ENCODE assay signal across 24 cellular contexts in genomic region chr1:38126970-38127369, GRCh38.
"Had no signal": no experiment of that assay in that cellular context is flagged by ENCODE, and none has a peak within 500 bp of the region (broad histone marks: within the 10 kb centered on the region; RNA-seq: fewer than 3 reads in every experiment).

No MANE protein-coding gene starts in this region.

- H3K4me3 ChIP-seq: dorsolateral prefrontal cortex, gastrocnemius medialis, lung, mucosa of descending colon, pancreas, right lobe of liver, smooth muscle cell, stomach, testis, tibial artery, upper lobe of left lung, uterus had no signal

- H3K9me3 ChIP-seq: gastrocnemius medialis, mucosa of descending colon, neutrophil, pancreas, right lobe of liver, stomach, testis, tibial artery, upper lobe of left lung, uterus had no signal

- H3K27ac ChIP-seq: dorsolateral prefrontal cortex, gastrocnemius medialis, neutrophil, pancreas, right lobe of liver, testis, tibial artery, upper lobe of left lung, uterus had no signal

- H3K36me3 ChIP-seq: gastrocnemius medialis, neutrophil, pancreas, right lobe of liver, stomach, tibial artery, upper lobe of left lung, uterus had no signal

- FAIRE-seq: colon, kidney, pancreas had no signal

- DNase-seq: dorsolateral prefrontal cortex; effector CD4-positive, alpha-beta T cell; gastrocnemius medialis; kidney; mesenchymal stem cell; mucosa of descending colon; naive B cell; pancreas; right lobe of liver; stimulated activated CD4-positive, alpha-beta T cell treated with anti-CD3 and anti-CD28 coated beads, Interleukin-2, amount 100 ng/mL, for 24 hours; stimulated activated CD4-positive, alpha-beta T cell treated with anti-CD3 and anti-CD28 coated beads, Interleukin-4, amount 100 ng/mL, for 24 hours; stimulated activated naive CD4-positive, alpha-beta T cell treated with Interleukin-2 at 50 U/mL for 16 hours; stomach; testis; tibial artery; upper lobe of left lung; uterus had no signal

- H3K4me2 ChIP-seq: smooth muscle cell had no signal

- ATAC-seq: gastrocnemius medialis; left lobe of liver; natural killer cell treated with Interleukin-12 subunit alpha and Interleukin-12 subunit beta and Interleukin-15 and Interleukin-18, amount 100 ng/mL, for 72 hours; pancreas; stimulated activated effector memory CD8-positive, alpha-beta T cell treated with anti-CD3 and anti-CD28 coated beads, Interleukin-12 subunit alpha, Interleukin-12 subunit beta, amount 100 ng/mL, for 72 hours had no signal

- H3K27me3 ChIP-seq: gastrocnemius medialis, pancreas, right lobe of liver, testis, upper lobe of left lung, uterus had no signal

- H3K4me1 ChIP-seq: gastrocnemius medialis, pancreas, right lobe of liver, stomach, testis, tibial artery, upper lobe of left lung, uterus had no signal
